Comparison of ENCODE assay signal across 29 cellular contexts in the genomic region with DNA sequence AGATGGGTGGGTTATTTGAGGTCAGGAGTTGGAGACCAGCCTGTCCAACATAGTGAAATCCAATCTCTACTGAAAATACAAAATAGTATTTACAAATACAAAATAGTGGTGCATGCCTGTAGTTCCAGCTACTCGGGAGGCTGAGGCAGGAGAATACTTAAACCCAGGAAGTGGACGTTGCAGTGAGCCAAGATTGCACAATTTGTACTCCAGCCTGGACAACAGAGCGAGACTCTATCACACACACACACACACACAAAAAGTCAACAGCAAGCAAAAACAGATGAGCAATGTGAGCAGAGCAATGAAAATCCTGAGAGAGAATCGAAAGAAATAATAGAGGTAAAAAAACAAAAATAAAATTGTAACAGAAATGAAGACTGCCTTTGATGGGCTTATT.
"Had no signal": no experiment of that assay in that cellular context is flagged by ENCODE, and none has a peak within 500 bp of the region (broad histone marks: within the 10 kb centered on the region; RNA-seq: fewer than 3 reads in every experiment).

No MANE protein-coding gene starts in this region.

- DNase-seq: activated CD4-positive, alpha-beta T cell treated with anti-CD3 and anti-CD28 coated beads, Interleukin-2, amount 10 ng/mL, durations not matched to agents 24 days and 14 days; activated CD4-positive, alpha-beta T cell treated with anti-CD3 and anti-CD28 coated beads, Interleukin-2, amount 50 U/mL, for 4 hours; activated CD8-positive, alpha-beta T cell treated with anti-CD3 and anti-CD28 coated beads for 36 hours; activated effector memory CD4-positive, alpha-beta T cell treated with anti-CD3 and anti-CD28 coated beads, Interleukin-2, amount 50 U/mL, for 16 hours; activated naive CD4-positive, alpha-beta T cell; activated naive CD8-positive, alpha-beta T cell treated with anti-CD3 and anti-CD28 coated beads, Interleukin-2, amount 10 ng/mL, durations not matched to agents 7 days and 5 days; activated T-cell treated with anti-CD3 and anti-CD28 coated beads, Interleukin-2, amount 50 U/mL, for 1 hour; activated T-cell treated with anti-CD3 and anti-CD28 coated beads, Interleukin-2, amount 50 U/mL, for 72 hours; body of pancreas; Kasumi-1; KG1; MG63; NCI-H1048; NCI-H1105 treated with DMSO at 0.1 percent for 48 hours; NCI-H1436; NCI-H1694; NCI-H1930; NCI-H2081 treated with DMSO at 0.1 percent for 48 hours; NCI-H226; NCI-H446 treated with DMSO at 0.1 percent for 48 hours; NCI-H524; NCI-H69; SHP77; SJCRH30; T1000 had no signal

- H3K27ac Mint-ChIP-seq: activated CD4-positive, alpha-beta T cell treated with anti-CD3 and anti-CD28 coated beads, Interleukin-2, amount 10 ng/mL, durations not matched to agents 24 days and 14 days; activated CD8-positive, alpha-beta T cell treated with anti-CD3 and anti-CD28 coated beads for 36 hours; activated naive CD4-positive, alpha-beta T cell treated with anti-CD3 and anti-CD28 coated beads, Interleukin-2, amount 50 U/mL, for 24 hours; activated naive CD8-positive, alpha-beta T cell treated with anti-CD3 and anti-CD28 coated beads, Interleukin-2, amount 10 ng/mL, durations not matched to agents 7 days and 5 days; activated T-cell treated with anti-CD3 and anti-CD28 coated beads, Interleukin-2, amount 50 U/mL, for 72 hours; activated T-helper 17 cell treated with anti-CD3 and anti-CD28 coated beads, Interleukin-2, amount 50 U/mL, for 72 hours had no signal

- H3K27ac ChIP-seq: body of pancreas, SJCRH30, SK-N-MC had no signal

- H3K36me3 Mint-ChIP-seq: activated naive CD4-positive, alpha-beta T cell treated with anti-CD3 and anti-CD28 coated beads, Interleukin-2, amount 50 U/mL, for 24 hours; activated naive CD8-positive, alpha-beta T cell treated with anti-CD3 and anti-CD28 coated beads, Interleukin-2, amount 10 ng/mL, durations not matched to agents 7 days and 5 days had no signal

- H3K9me3 Mint-ChIP-seq: activated CD4-positive, alpha-beta T cell treated with anti-CD3 and anti-CD28 coated beads, Interleukin-2, amount 10 ng/mL, durations not matched to agents 24 days and 14 days; activated CD8-positive, alpha-beta T cell treated with anti-CD3 and anti-CD28 coated beads for 36 hours; activated naive CD8-positive, alpha-beta T cell treated with anti-CD3 and anti-CD28 coated beads, Interleukin-2, amount 10 ng/mL, durations not matched to agents 7 days and 5 days; activated T-cell treated with anti-CD3 and anti-CD28 coated beads, Interleukin-2, amount 50 U/mL, for 72 hours; activated T-helper 17 cell treated with anti-CD3 and anti-CD28 coated beads, Interleukin-2, amount 50 U/mL, for 72 hours had no signal

- H3K4me1 Mint-ChIP-seq: activated CD4-positive, alpha-beta T cell treated with anti-CD3 and anti-CD28 coated beads, Interleukin-2, amount 10 ng/mL, durations not matched to agents 24 days and 14 days; activated naive CD4-positive, alpha-beta T cell treated with anti-CD3 and anti-CD28 coated beads, Interleukin-2, amount 50 U/mL, for 24 hours; activated naive CD8-positive, alpha-beta T cell treated with anti-CD3 and anti-CD28 coated beads, Interleukin-2, amount 10 ng/mL, durations not matched to agents 7 days and 5 days; activated T-helper 17 cell treated with anti-CD3 and anti-CD28 coated beads, Interleukin-2, amount 50 U/mL, for 72 hours had no signal

- H3K4me3 ChIP-seq: body of pancreas, breast epithelium, MG63, SJCRH30, SK-N-MC had no signal

- H3K27me3 Mint-ChIP-seq: activated CD4-positive, alpha-beta T cell treated with anti-CD3 and anti-CD28 coated beads, Interleukin-2, amount 10 ng/mL, durations not matched to agents 24 days and 14 days; activated CD8-positive, alpha-beta T cell treated with anti-CD3 and anti-CD28 coated beads for 36 hours; activated naive CD4-positive, alpha-beta T cell treated with anti-CD3 and anti-CD28 coated beads, Interleukin-2, amount 50 U/mL, for 24 hours; activated naive CD8-positive, alpha-beta T cell treated with anti-CD3 and anti-CD28 coated beads, Interleukin-2, amount 10 ng/mL, durations not matched to agents 7 days and 5 days; activated T-helper 17 cell treated with anti-CD3 and anti-CD28 coated beads, Interleukin-2, amount 50 U/mL, for 72 hours had no signal

- H3K9me3 ChIP-seq: body of pancreas, breast epithelium, MG63, SJCRH30 had no signal

- H3K27me3 ChIP-seq: body of pancreas, breast epithelium, MG63, SJCRH30 had no signal

- H3K4me1 ChIP-seq: body of pancreas had no signal

- H3K4me3 Mint-ChIP-seq: activated CD4-positive, alpha-beta T cell treated with anti-CD3 and anti-CD28 coated beads, Interleukin-2, amount 10 ng/mL, durations not matched to agents 24 days and 14 days; activated CD8-positive, alpha-beta T cell treated with anti-CD3 and anti-CD28 coated beads for 36 hours; activated naive CD4-positive, alpha-beta T cell treated with anti-CD3 and anti-CD28 coated beads, Interleukin-2, amount 50 U/mL, for 24 hours; activated naive CD8-positive, alpha-beta T cell treated with anti-CD3 and anti-CD28 coated beads, Interleukin-2, amount 10 ng/mL, durations not matched to agents 7 days and 5 days; activated T-cell treated with anti-CD3 and anti-CD28 coated beads, Interleukin-2, amount 50 U/mL, for 72 hours; activated T-helper 17 cell treated with anti-CD3 and anti-CD28 coated beads, Interleukin-2, amount 50 U/mL, for 72 hours had no signal

- H3K36me3 ChIP-seq: breast epithelium, MG63, SJCRH30 had no signal
